Comparison of ENCODE assay signal across 14 cellular contexts in the genomic region with DNA sequence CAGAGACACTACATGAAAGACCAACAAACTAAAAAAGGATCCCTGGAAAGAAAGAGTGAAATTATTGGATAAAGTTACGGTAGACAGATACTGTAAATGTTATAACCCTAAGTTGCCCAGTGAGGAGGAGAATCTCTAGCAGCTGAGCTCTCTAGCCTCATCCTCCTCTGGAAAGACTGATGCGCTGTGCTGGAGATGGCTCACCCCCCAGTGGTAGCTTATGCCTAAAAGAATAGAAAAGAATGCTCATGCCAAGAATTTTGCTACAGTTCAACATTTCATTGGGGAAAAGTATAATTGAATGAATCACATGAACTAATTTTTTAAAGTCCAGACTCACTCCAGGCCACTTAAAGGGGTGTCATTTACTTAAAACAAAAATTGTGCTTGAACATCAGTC. TPM values are rescaled to one million over a fixed set of nuclear protein-coding genes. Genes with fewer than 3 reads are reported as not detected.
A peak's percentile ranks its signal among the peaks of the same experiment; 100 is the strongest.
DNase-seq lines count a peak whose midpoint lies in the region; ATAC-seq, FAIRE-seq and TF ChIP-seq lines count a peak whose summit lies in the region.
"Had no signal": no experiment of that assay in that cellular context is flagged by ENCODE, and none has a peak within 500 bp of the region (broad histone marks: within the 10 kb centered on the region; RNA-seq: fewer than 3 reads in every experiment).

No MANE protein-coding gene starts in this region.

- intact Hi-C loops in dorsolateral prefrontal cortex (cut with DNase I) = loop anchor here in 1 of 2 donors (5.0 kb wide), 1 partner anchor 73 kb away; no protein-coding TSS in a partner anchor
- intact Hi-C loops in right lobe of liver (cut with DNase I) = no loop called here

- FAIRE-seq in RCC 7860 (lab: Jason Lieb, UNC) = no peak
- FAIRE-seq: A549, HTR-8/SVneo had no signal

- H3K4me3 ChIP-seq in dorsolateral prefrontal cortex = no peak overlapping the region
- H3K4me3 ChIP-seq in right lobe of liver = no peak overlapping the region
- H3K4me3 ChIP-seq: A549 had no signal

- no peak for TF ChIP-seq POLR2A in right lobe of liver (IDR thresholded peaks at IDR 0.05)

- no peaks in the 10 kb centered on the region for H3K9me3 ChIP-seq in right lobe of liver

- H3K36me3 ChIP-seq in right lobe of liver = no peaks in the 10 kb centered on the region

- peak in 3 of 4 donors; percentile 25 to 45 (median 36) for ATAC-seq in right lobe of liver
- ATAC-seq: A549; CD8-positive, alpha-beta T cell; HCT116 had no signal

- DNase-seq in RCC 7860 (ENCODE audit: low spot score) (peak; percentile 2), dorsolateral prefrontal cortex (no peak), right lobe of liver (no peak), pons (ENCODE audit: low spot score) (peak; percentile 46), NCI-H1694 (lab: John Stamatoyannopoulos, UW) (no peak), foreskin melanocyte (no peak), GM19238 (ENCODE audit: insufficient read length, low spot score) (no peak)
- DNase-seq in stimulated activated naive CD4-positive, alpha-beta T cell (lab: John Stamatoyannopoulos, UW) = no peak
- DNase-seq: CD8-positive, alpha-beta T cell; COR-L47; GF-D8 had no signal

- H3K27ac ChIP-seq in dorsolateral prefrontal cortex (peak overlapping the region in 2 of 59 donors; percentile 16 to 61), right lobe of liver (no peak overlapping the region)
- H3K27ac ChIP-seq: A549 had no signal

- peaks cover 0 to 5% (median 0%) of the 10 kb centered on the region in 4 donors for H3K4me1 ChIP-seq in right lobe of liver
- H3K4me1 ChIP-seq: A549 had no signal

- WGBS in right lobe of liver (ENCODE audit: insufficient coverage, low coverage, low lambda C conversion rate, missing lambda C conversion rate) = 81% methylated on average over 2 of the region's 2 CpGs

- TF ChIP-seq CTCF in dorsolateral prefrontal cortex (IDR thresholded peaks at IDR 0.05 in 54 of 56, conservative IDR thresholded peaks at IDR 0.05 in 2 of 56; ENCODE audit: low read depth in 1 of 56, partially characterized antibody in 56 of 56) (peak in 41 of 56 donors; percentile 13 to 62 (median 32)), right lobe of liver (IDR thresholded peaks at IDR 0.05) (no peak)

- H3K27me3 ChIP-seq in dorsolateral prefrontal cortex (no peaks in the 10 kb centered on the region), right lobe of liver (no peaks in the 10 kb centered on the region)

RNA-seq across cellular contexts. Expression of a gene that starts 50.8 kb away (rescaled TPM):
- total RNA-seq in dorsolateral prefrontal cortex = 1 to 10 TPM in 118 of 120 experiments, under 1 TPM in 2; 0.48 to 8.9 (median 2.9) TPM
- total RNA-seq in right lobe of liver = under 1 TPM in 5 of 6 experiments, not detected in 1; 0.23 to 0.84 (median 0.66) TPM

Comparison
In these comparisons a context has a peak if more than half of its experiments do, and no peak if none do; other contexts are left out.
1. DNase-seq: peak in RCC 7860 (single experiment) and pons (single experiment); none in dorsolateral prefrontal cortex (0 of 10), right lobe of liver (0 of 3), stimulated activated naive CD4-positive, alpha-beta T cell (0 of 6), NCI-H1694 (single experiment), foreskin melanocyte (single experiment) and GM19238 (single experiment).
2. CTCF ChIP-seq: peak in dorsolateral prefrontal cortex (41 of 56); none in right lobe of liver (0 of 4).